ENCODE assay signal across 8 cellular contexts in genomic region chr22:31229402-31230140, GRCh38. TPM values are rescaled to one million over a fixed set of nuclear protein-coding genes. Genes with fewer than 3 reads are reported as not detected.
DNase-seq lines count a peak whose midpoint lies in the region; ATAC-seq, FAIRE-seq and TF ChIP-seq lines count a peak whose summit lies in the region.

No MANE protein-coding gene starts in this region.

- TF ChIP-seq CTCF in fibroblast of lung (conservative IDR thresholded peaks at IDR 0.05 in 1 of 2, IDR thresholded peaks at IDR 0.05 in 1 of 2; ENCODE audit: low read depth in 1 of 2, low read length in 2 of 2): no peak

- WGBS in trophoblast cell (ENCODE audit: extremely low coverage, insufficient coverage, insufficient read length): no CpG with 5 or more reads among the region's 4 CpGs

- in situ Hi-C loops in SK-MEL-5 (cut with HindIII; ENCODE audit: low pct_unique_long_range_greater_than_20kb, low sequenced_read_pairs) (no loop called here), HAP-1 (cut with MboI; ENCODE audit: low sequenced_read_pairs) (no loop called here)

- H2AK5ac ChIP-seq in trophoblast cell (ENCODE audit: low read length): no peak overlapping the region

- DNase-seq in GM18507 (ENCODE audit: extremely low spot score, insufficient read length, low read depth) (no peak), SK-MEL-5 (ENCODE audit: low read depth, low spot score) (peak; percentile 37), fibroblast of lung (ENCODE audit: low read depth in 2 of 2) (peak; percentile 52 to 65), trophoblast cell (peak; percentile 48 to 55), HAP-1 (ENCODE audit: low spot score in 2 of 2) (no peak)

- H3K27ac ChIP-seq in fibroblast of lung (ENCODE audit: insufficient read depth, low read length) (no peak overlapping the region), trophoblast cell (ENCODE audit: low read depth, low read length) (no peak overlapping the region)

- H3K4ac ChIP-seq in trophoblast cell (ENCODE audit: low read depth, low read length): no peak overlapping the region

- H2AFZ ChIP-seq in fibroblast of lung (ENCODE audit: low read length) (peak overlapping the region; percentile 76), trophoblast cell (ENCODE audit: insufficient read depth, low read length, poor library complexity) (no peak overlapping the region)

- ATAC-seq in GM21515 (IDR thresholded peaks at IDR 0.05; ENCODE audit: unreplicated experiment) (no peak), HG02571 (IDR thresholded peaks at IDR 0.05; ENCODE audit: unreplicated experiment) (no peak), GM21360 (IDR thresholded peaks at IDR 0.05; ENCODE audit: unreplicated experiment) (no peak)

- H3K9ac ChIP-seq in fibroblast of lung (ENCODE audit: insufficient read depth, low read length) (no peak overlapping the region), trophoblast cell (ENCODE audit: low read length) (no peak overlapping the region)

- no peaks in the 10 kb centered on the region for H3K36me3 ChIP-seq in fibroblast of lung (ENCODE audit: control insufficient read depth, insufficient read depth, low read length)
- peaks cover 0 to 2% of the 10 kb centered on the region in 2 experiments for H3K36me3 ChIP-seq in trophoblast cell (ENCODE audit: control insufficient read depth in 1 of 2, insufficient read depth in 2 of 2, low read length in 2 of 2)
- no peaks in the 10 kb centered on the region; the same call in 1 of the 2 replicates for H3K36me3 ChIP-seq in HAP-1 (replicated peaks)

- H3K9me3 ChIP-seq in fibroblast of lung (ENCODE audit: control insufficient read depth, insufficient read depth, low read depth, low read length): no peaks in the 10 kb centered on the region
- no peaks in the 10 kb centered on the region for H3K9me3 ChIP-seq in trophoblast cell (ENCODE audit: insufficient read depth, low read depth, low read length)
- H3K9me3 ChIP-seq in HAP-1: no peaks in the 10 kb centered on the region

- H3K4me2 ChIP-seq in fibroblast of lung (ENCODE audit: extremely low read depth, insufficient read depth, low read length) (peak overlapping the region; percentile 76), trophoblast cell (ENCODE audit: low read length) (no peak overlapping the region)

- H3K14ac ChIP-seq in trophoblast cell (ENCODE audit: low read length): peak overlapping the region; percentile 55

- peak overlapping the region; percentile 33 for H3K18ac ChIP-seq in trophoblast cell (ENCODE audit: low read length)

- H2BK5ac ChIP-seq in trophoblast cell (ENCODE audit: low read depth, low read length, poor library complexity): peak overlapping the region; percentile 24

- peak overlapping the region; percentile 68 for H2BK120ac ChIP-seq in trophoblast cell (ENCODE audit: insufficient read depth, low read length, poor library complexity)

- peak overlapping the region; percentile 13 for H4K91ac ChIP-seq in trophoblast cell (ENCODE audit: low read depth, low read length)

- peak; percentile 45 for FAIRE-seq in GM18507 (lab: Jason Lieb, UNC)

- H4K12ac ChIP-seq in trophoblast cell (ENCODE audit: low read depth, low read length): no peak overlapping the region

- H3K79me2 ChIP-seq in fibroblast of lung (ENCODE audit: control insufficient read depth, insufficient read depth, low read length): no peaks in the 10 kb centered on the region
- no peaks in the 10 kb centered on the region for H3K79me2 ChIP-seq in trophoblast cell (ENCODE audit: control insufficient read depth, insufficient read depth, low read length, poor library complexity)

- no peaks in the 10 kb centered on the region for H3K27me3 ChIP-seq in fibroblast of lung (ENCODE audit: control insufficient read depth, insufficient read depth, low read length)
- no peaks in the 10 kb centered on the region for H3K27me3 ChIP-seq in trophoblast cell (ENCODE audit: insufficient read depth, low read length)
- H3K27me3 ChIP-seq in HAP-1 (ENCODE audit: low read depth): no peaks in the 10 kb centered on the region

- peaks cover 20% of the 10 kb centered on the region for H3K79me1 ChIP-seq in trophoblast cell (ENCODE audit: low read length)

- H2BK12ac ChIP-seq in trophoblast cell (ENCODE audit: low read length): no peak overlapping the region

- H3K23ac ChIP-seq in trophoblast cell (ENCODE audit: low read length): no peak overlapping the region

- H4K20me1 ChIP-seq in fibroblast of lung (ENCODE audit: control insufficient read depth, extremely low read depth, insufficient read depth, low read length): no peaks in the 10 kb centered on the region

- H3K4me3 ChIP-seq in fibroblast of lung (replicated peaks in 1 of 4; ENCODE audit: control extremely low read depth in 1 of 4, insufficient read depth in 1 of 4, low read depth in 3 of 4, low read length in 4 of 4) (no peak overlapping the region), trophoblast cell (ENCODE audit: low read depth, low read length) (no peak overlapping the region), HAP-1 (no peak overlapping the region)

- peaks cover 7% of the 10 kb centered on the region for H3K4me1 ChIP-seq in fibroblast of lung (ENCODE audit: control insufficient read depth, extremely low read depth, insufficient read depth, low read length)
- peaks cover 17 to 28% of the 10 kb centered on the region in 2 experiments for H3K4me1 ChIP-seq in trophoblast cell (ENCODE audit: control insufficient read depth in 1 of 2, insufficient read depth in 2 of 2, low read length in 2 of 2)
- H3K4me1 ChIP-seq in HAP-1: peaks cover 3% of the 10 kb centered on the region; the same call in 1 of the 2 replicates

- H4K8ac ChIP-seq in trophoblast cell (ENCODE audit: low read depth, low read length): peak overlapping the region; percentile 32

RNA-seq across cellular contexts. Expression of gene LIMK2, which starts 17.5 kb away (rescaled TPM):
- total RNA-seq in SK-MEL-5 (2014; rRNA removed; shearing (Covaris generic)): 36.6 and 43.9 TPM in 2 replicates
- 29.2 and 42.2 TPM in 2 replicates for polyA plus RNA-seq in SK-MEL-5 (2015; cell fraction: cytosol; rRNA removed)
- 60.3 and 66.3 TPM in 2 replicates for polyA plus RNA-seq in SK-MEL-5 (2015; cell fraction: nucleus; rRNA removed)
- total RNA-seq in fibroblast of lung: 13.9 and 20.0 TPM in 2 replicates
- 3.4 and 4.0 TPM in 2 replicates for polyA plus RNA-seq in fibroblast of lung
- polyA plus RNA-seq in fibroblast of lung (2012): 10.5 and 12.9 TPM in 2 replicates
- polyA minus RNA-seq in fibroblast of lung (ENCODE audit: low replicate concordance): 42.1 and 66.1 TPM in 2 replicates
- polyA plus RNA-seq in trophoblast cell (2013): 131 and 135 TPM in 2 replicates

Comparison
In these comparisons a context has a peak if more than half of its experiments do, and no peak if none do; other contexts are left out.
1. DNase-seq: peak in SK-MEL-5 (single experiment), fibroblast of lung (2 of 2) and trophoblast cell (2 of 2); none in GM18507 (single experiment) and HAP-1 (0 of 2).